In the genomic region with DNA sequence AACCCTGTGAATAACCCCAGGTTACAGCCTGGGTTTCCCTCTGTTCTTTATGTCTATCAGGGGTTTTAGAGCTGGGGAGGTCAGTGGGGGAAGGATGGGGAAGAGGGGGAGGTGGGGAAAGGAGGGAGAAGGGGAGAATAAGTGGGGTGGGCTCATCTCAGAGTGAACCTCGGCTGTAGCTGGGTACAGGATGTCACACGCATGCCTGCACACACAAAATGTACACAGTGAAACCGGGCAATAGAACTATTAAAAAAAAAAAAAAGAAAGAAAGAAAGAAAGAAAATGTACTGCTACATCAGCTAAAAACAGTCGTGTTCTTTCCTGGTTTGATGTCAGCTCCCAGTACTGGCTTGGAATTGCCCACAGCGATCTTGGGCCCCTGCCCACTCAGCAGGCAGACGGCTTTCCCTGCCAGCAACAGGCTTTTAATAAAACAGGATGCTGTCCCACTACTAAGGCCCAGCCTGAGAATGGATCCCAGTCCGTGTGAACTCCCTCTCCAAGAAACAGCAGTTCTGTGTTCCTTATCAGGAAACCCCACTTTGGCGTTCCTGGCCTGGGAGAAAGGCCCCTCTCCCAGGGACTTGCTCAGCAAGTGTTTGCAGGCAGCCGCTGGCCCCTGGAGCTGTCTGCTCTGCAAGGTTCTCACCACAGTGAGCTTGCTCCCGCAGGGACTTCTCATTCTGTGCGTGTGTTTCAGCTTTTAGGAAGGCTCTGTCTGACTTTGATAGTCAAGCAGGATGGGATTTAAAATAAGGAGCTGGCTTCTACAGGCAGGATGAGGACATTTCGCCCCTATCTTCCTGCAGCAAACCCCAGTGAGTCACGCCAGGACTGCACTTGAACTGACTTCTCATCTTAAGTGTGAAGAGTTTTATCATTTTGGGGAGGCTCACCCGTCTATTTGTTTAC, we compare ENCODE assay signal across 7 cellular contexts.
DNase-seq lines count a peak whose midpoint lies in the region; ATAC-seq and TF ChIP-seq lines count a peak whose summit lies in the region.
"Not testable (repeated sequence)": the region's sequence is repeated elsewhere in the genome, so short reads cannot be mapped to it uniquely, and the experiment has no call there.

No MANE protein-coding gene starts in this region.

- H3K9me2 ChIP-seq in GM23338 (ENCODE audit: insufficient read depth), result not testable (repeated sequence)

- H3F3A ChIP-seq in GM23338 (replicated peaks; ENCODE audit: low read depth), result not testable (repeated sequence)

- H3K4me3 ChIP-seq in GM23338; breast epithelium; fibroblast of the aortic adventitia (ENCODE audit: low read depth, low read length); neuron (ENCODE audit: low read length): not testable (repeated sequence)

- H3K4me3 Mint-ChIP-seq in GM23338; stimulated activated naive B cell treated with anti-CD40 and anti-IgM and Interleukin-4, amounts not matched to agents 10 μg/mL and 1 μg/mL and 100 μg/mL, for 72 hours: not testable (repeated sequence)

- intact Hi-C loops in breast epithelium (cut with DNase I; ENCODE audit: low total_unique reads), result not testable (repeated sequence)

- not testable (repeated sequence) for H3K4me1 ChIP-seq in GM23338 (ENCODE audit: insufficient read depth); breast epithelium; neuron (ENCODE audit: insufficient read depth, low read length)

- not testable (repeated sequence) for H3K36me3 ChIP-seq in GM23338 (ENCODE audit: insufficient read depth); breast epithelium; neuron (ENCODE audit: insufficient read depth, low read length)

- ATAC-seq in GM23338 (peak; percentile 86), SK-N-SH treated with all-trans-retinoic acid at 6 μM for 48 hours (peak; percentile 82)
- peak; percentile 62 to 72 for ATAC-seq in stimulated activated naive B cell treated with anti-CD40 and anti-IgM and Interleukin-4, amounts not matched to agents 10 μg/mL and 1 μg/mL and 100 μg/mL, for 72 hours (replicated peaks)

- H3K9me3 Mint-ChIP-seq in GM23338; stimulated activated naive B cell treated with anti-CD40 and anti-IgM and Interleukin-4, amounts not matched to agents 10 μg/mL and 1 μg/mL and 100 μg/mL, for 72 hours: not testable (repeated sequence)

- H3K36me3 Mint-ChIP-seq in GM23338 (ENCODE audit: low read depth); stimulated activated naive B cell treated with anti-CD40 and anti-IgM and Interleukin-4, amounts not matched to agents 10 μg/mL and 1 μg/mL and 100 μg/mL, for 72 hours: not testable (repeated sequence)

- H3K27ac Mint-ChIP-seq in GM23338; stimulated activated naive B cell treated with anti-CD40 and anti-IgM and Interleukin-4, amounts not matched to agents 10 μg/mL and 1 μg/mL and 100 μg/mL, for 72 hours: not testable (repeated sequence)

- not testable (repeated sequence) for H3K27me3 ChIP-seq in GM23338 (ENCODE audit: insufficient read depth); breast epithelium; neuron (ENCODE audit: insufficient read depth, low read length)

- H3K9me3 ChIP-seq in breast epithelium; neuron (ENCODE audit: low read length): not testable (repeated sequence)

- H2AFZ ChIP-seq in GM23338, result not testable (repeated sequence)
- peak overlapping the region; percentile 61 for H2AFZ ChIP-seq in neuron (ENCODE audit: low read depth, low read length)

- TF ChIP-seq POLR2A in breast epithelium (IDR thresholded peaks at IDR 0.05), result not testable (repeated sequence)

- not testable (repeated sequence) for H3K4me1 Mint-ChIP-seq in GM23338; stimulated activated naive B cell treated with anti-CD40 and anti-IgM and Interleukin-4, amounts not matched to agents 10 μg/mL and 1 μg/mL and 100 μg/mL, for 72 hours

- TF ChIP-seq CTCF in GM23338 (conservative IDR thresholded peaks at IDR 0.05; ENCODE audit: low read depth in 2 of 2); breast epithelium (IDR thresholded peaks at IDR 0.05); fibroblast of the aortic adventitia (IDR thresholded peaks at IDR 0.05; ENCODE audit: insufficient read depth, low read length): not testable (repeated sequence)

- DNase-seq in GM23338 (ENCODE audit: low spot score); stimulated activated naive B cell treated with anti-CD40 and anti-IgM and Interleukin-4, amounts not matched to agents 10 μg/mL and 1 μg/mL and 100 μg/mL, for 72 hours: not testable (repeated sequence)
- DNase-seq in breast epithelium (ENCODE audit: low spot score in 2 of 2) (peak; percentile 73 to 89), fibroblast of the aortic adventitia (ENCODE audit: low read depth) (peak; percentile 67), inferior parietal cortex (ENCODE audit: extremely low spot score) (peak; percentile 1)

- H3K4me2 ChIP-seq in GM23338, result not testable (repeated sequence)

- not testable (repeated sequence) for H3K27me3 Mint-ChIP-seq in GM23338 (ENCODE audit: insufficient read depth, low read depth, poor library complexity); stimulated activated naive B cell treated with anti-CD40 and anti-IgM and Interleukin-4, amounts not matched to agents 10 μg/mL and 1 μg/mL and 100 μg/mL, for 72 hours

- H3K27ac ChIP-seq in GM23338 (ENCODE audit: low read depth), result not testable (repeated sequence)
- H3K27ac ChIP-seq in breast epithelium, result peak overlapping the region; percentile 38 to 64

- H4K20me1 ChIP-seq in GM23338 (replicated peaks; ENCODE audit: insufficient read depth), result not testable (repeated sequence)

- H3K79me2 ChIP-seq in GM23338 (replicated peaks; ENCODE audit: insufficient read depth), result not testable (repeated sequence)
